ENCODE assay signal across 19 cellular contexts in the genomic region with DNA sequence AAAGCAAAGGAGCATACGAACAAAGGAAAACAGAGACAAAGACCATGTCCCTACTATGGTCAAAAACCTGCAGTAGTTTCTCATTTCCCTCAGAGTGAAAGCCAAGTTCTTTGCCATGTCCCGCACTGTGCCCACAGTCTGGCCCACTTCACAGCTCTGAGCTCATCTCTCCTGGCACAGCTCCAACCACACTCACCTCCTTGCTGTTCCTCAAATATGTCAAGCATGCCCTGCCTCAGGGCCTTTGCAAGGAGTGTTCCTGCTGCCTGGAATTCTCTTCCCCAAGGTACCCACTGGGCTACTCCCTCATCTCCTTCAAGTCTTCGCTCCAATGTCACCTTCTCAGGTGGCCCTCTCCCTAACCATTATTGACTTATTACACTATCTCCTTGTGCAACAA.
A peak's percentile ranks its signal among the peaks of the same experiment; 100 is the strongest.
DNase-seq lines count a peak whose midpoint lies in the region; ATAC-seq and TF ChIP-seq lines count a peak whose summit lies in the region.
"Had no signal": no experiment of that assay in that cellular context is flagged by ENCODE, and none has a peak within 500 bp of the region (broad histone marks: within the 10 kb centered on the region; RNA-seq: fewer than 3 reads in every experiment).

No MANE protein-coding gene starts in this region.

- peak overlapping the region; percentile 15 for H3K4me3 Mint-ChIP-seq in chondrocyte (ENCODE audit: unreplicated experiment)
- H3K4me3 Mint-ChIP-seq: activated T-cell treated with anti-CD3 and anti-CD28 coated beads, Interleukin-2, amount 50 U/mL, for 72 hours; CD14-positive monocyte had no signal

- H3K14ac ChIP-seq in trophoblast cell (ENCODE audit: low read length): no peak overlapping the region

- no peak overlapping the region for H3K4me3 ChIP-seq in trophoblast cell (ENCODE audit: low read depth, low read length)
- H3K4me3 ChIP-seq: adrenal gland, coronary artery, heart left ventricle, prostate gland had no signal

- H2AFZ ChIP-seq in trophoblast cell (ENCODE audit: insufficient read depth, low read length, poor library complexity): no peak overlapping the region

- no peaks in the 10 kb centered on the region for H3K9me3 Mint-ChIP-seq in chondrocyte (ENCODE audit: low read depth)
- H3K9me3 Mint-ChIP-seq: activated T-cell treated with anti-CD3 and anti-CD28 coated beads, Interleukin-2, amount 50 U/mL, for 72 hours had no signal

- no peaks in the 10 kb centered on the region for H3K79me2 ChIP-seq in trophoblast cell (ENCODE audit: control insufficient read depth, insufficient read depth, low read length, poor library complexity)

- peaks cover 3 to 7% of the 10 kb centered on the region in 2 experiments for H3K4me1 ChIP-seq in trophoblast cell (ENCODE audit: control insufficient read depth in 1 of 2, insufficient read depth in 2 of 2, low read length in 2 of 2)
- H3K4me1 ChIP-seq: adrenal gland, heart left ventricle, prostate gland had no signal

- H2AK5ac ChIP-seq in trophoblast cell (ENCODE audit: low read length): no peak overlapping the region

- ATAC-seq in GM18870 (IDR thresholded peaks at IDR 0.05; ENCODE audit: unreplicated experiment) (no peak), left colon (no peak)
- ATAC-seq: activated T-cell treated with anti-CD3 and anti-CD28 coated beads, Interleukin-2, amount 50 U/mL, for 72 hours; heart left ventricle had no signal

- H3K18ac ChIP-seq in trophoblast cell (ENCODE audit: low read length): no peak overlapping the region

- no peak overlapping the region for H3K4me2 ChIP-seq in trophoblast cell (ENCODE audit: low read length)

- H3K27ac ChIP-seq in trophoblast cell (ENCODE audit: low read depth, low read length): no peak overlapping the region
- H3K27ac ChIP-seq: 22Rv1, adrenal gland, coronary artery, heart left ventricle, prostate gland had no signal

- no peak overlapping the region for H2BK5ac ChIP-seq in trophoblast cell (ENCODE audit: low read depth, low read length, poor library complexity)

- peaks cover 11% of the 10 kb centered on the region for H3K4me1 Mint-ChIP-seq in chondrocyte (ENCODE audit: low read depth)
- H3K4me1 Mint-ChIP-seq: CD14-positive monocyte had no signal

- WGBS in trophoblast cell (ENCODE audit: extremely low coverage, insufficient coverage, insufficient read length): no CpG with 5 or more reads among the region's 3 CpGs

- H3K4ac ChIP-seq in trophoblast cell (ENCODE audit: low read depth, low read length): no peak overlapping the region

- DNase-seq in DMS 273 (lab: John Stamatoyannopoulos, UW; ENCODE audit: unreplicated experiment): peak; percentile 0
- no peak for DNase-seq in DMS 273 treated with DMSO at 0.1 percent for 48 hours (lab: John Stamatoyannopoulos, UW)
- DNase-seq in RPMI7951 (ENCODE audit: low read depth): peak; percentile 73
- DNase-seq in chondrocyte (ENCODE audit: low spot score): no peak
- peak; percentile 18 to 40 for DNase-seq in trophoblast cell
- no peak for DNase-seq in left colon
- DNase-seq in iPS-NIHi7 (ENCODE audit: extremely low spot score): no peak
- DNase-seq: activated CD4-positive, alpha-beta T cell treated with anti-CD3 and anti-CD28 coated beads, Interleukin-2, amount 50 U/mL, for 1 hour; activated T-cell treated with anti-CD3 and anti-CD28 coated beads, Interleukin-2, amount 50 U/mL, for 72 hours; heart left ventricle; MV-4-11; NCI-H2081 treated with DMSO at 0.1 percent for 48 hours; NCI-H82 had no signal

- H4K8ac ChIP-seq in trophoblast cell (ENCODE audit: low read depth, low read length): no peak overlapping the region

- no peak for TF ChIP-seq CTCF in chondrocyte (IDR thresholded peaks at IDR 0.05)

- no peak overlapping the region for H2BK120ac ChIP-seq in trophoblast cell (ENCODE audit: insufficient read depth, low read length, poor library complexity)

- no peaks in the 10 kb centered on the region for H3K9me3 ChIP-seq in trophoblast cell (ENCODE audit: insufficient read depth, low read depth, low read length)
- H3K9me3 ChIP-seq: adrenal gland, heart left ventricle, prostate gland had no signal

- intact Hi-C loops in left colon (cut with DNase I, micrococcal nuclease): no loop called here

- H3K36me3 Mint-ChIP-seq in chondrocyte (ENCODE audit: low read depth): no peaks in the 10 kb centered on the region
- H3K36me3 Mint-ChIP-seq: CD14-positive monocyte had no signal

- H3K23ac ChIP-seq in trophoblast cell (ENCODE audit: low read length): no peak overlapping the region

- no peak overlapping the region for H3K9ac ChIP-seq in trophoblast cell (ENCODE audit: low read length)

- H3K36me3 ChIP-seq in trophoblast cell (ENCODE audit: control insufficient read depth in 1 of 2, insufficient read depth in 2 of 2, low read length in 2 of 2): no peaks in the 10 kb centered on the region
- H3K36me3 ChIP-seq: adrenal gland, heart left ventricle, prostate gland had no signal

- no peak overlapping the region for H2BK12ac ChIP-seq in trophoblast cell (ENCODE audit: low read length)

- no peak overlapping the region for H3K27ac Mint-ChIP-seq in chondrocyte (ENCODE audit: unreplicated experiment)
- H3K27ac Mint-ChIP-seq: activated T-cell treated with anti-CD3 and anti-CD28 coated beads, Interleukin-2, amount 50 U/mL, for 72 hours; CD14-positive monocyte had no signal

- H3K27me3 ChIP-seq in trophoblast cell (ENCODE audit: insufficient read depth, low read length): no peaks in the 10 kb centered on the region
- H3K27me3 ChIP-seq: adrenal gland, heart left ventricle had no signal

- H3K27me3 Mint-ChIP-seq in chondrocyte (ENCODE audit: low read depth): peaks cover 4% of the 10 kb centered on the region

- no peaks in the 10 kb centered on the region for H3K79me1 ChIP-seq in trophoblast cell (ENCODE audit: low read length)

- H4K12ac ChIP-seq in trophoblast cell (ENCODE audit: low read depth, low read length): no peak overlapping the region

- no peak overlapping the region for H4K91ac ChIP-seq in trophoblast cell (ENCODE audit: low read depth, low read length)

Comparison
In these comparisons a context has a peak if more than half of its experiments do, and no peak if none do; other contexts are left out.
1. DNase-seq: peak in DMS 273 (single experiment), RPMI7951 (single experiment) and trophoblast cell (2 of 2); none in DMS 273 treated with DMSO at 0.1 percent for 48 hours (single experiment), chondrocyte (single experiment), left colon (0 of 2) and iPS-NIHi7 (single experiment).